Comparison of ENCODE assay signal across 10 cellular contexts in the genomic region with DNA sequence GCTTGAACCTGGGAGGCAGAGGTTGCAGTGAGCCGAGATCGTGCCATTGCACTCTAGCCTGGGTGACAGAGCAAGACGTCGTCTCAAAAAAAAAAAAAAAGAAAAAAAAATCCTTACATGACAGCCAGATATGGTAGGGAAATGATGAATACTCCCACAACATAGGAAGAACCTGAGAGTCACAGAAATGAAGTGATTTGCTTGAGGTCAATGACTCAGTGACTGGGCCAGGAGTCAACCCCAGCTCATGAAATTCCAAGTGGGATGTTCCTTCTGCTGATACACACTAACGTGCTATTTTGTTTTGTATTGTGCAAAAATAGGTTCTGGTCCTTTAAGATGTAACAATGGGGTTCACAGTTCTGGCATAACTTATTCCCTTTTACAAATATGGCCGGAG. TPM values are rescaled to one million over a fixed set of nuclear protein-coding genes. Genes with fewer than 3 reads are reported as not detected.
DNase-seq lines count a peak whose midpoint lies in the region; ATAC-seq, FAIRE-seq and TF ChIP-seq lines count a peak whose summit lies in the region.
"Had no signal": no experiment of that assay in that cellular context is flagged by ENCODE, and none has a peak within 500 bp of the region (broad histone marks: within the 10 kb centered on the region; RNA-seq: fewer than 3 reads in every experiment).

No MANE protein-coding gene starts in this region.

- no peak overlapping the region for H2BK120ac ChIP-seq in H9 (ENCODE audit: low read depth, low read length, poor library complexity, severe bottlenecking)

- no peak overlapping the region for H3K4me2 ChIP-seq in H9 (ENCODE audit: insufficient read depth, insufficient read length, low read length)

- peak overlapping the region; percentile 91 for H3K4me3 Mint-ChIP-seq in central memory CD8-positive, alpha-beta T cell
- no peak overlapping the region for H3K4me3 Mint-ChIP-seq in H9

- no peaks in the 10 kb centered on the region for H3K79me2 ChIP-seq in H9 (ENCODE audit: insufficient read depth, low read length)

- H4K5ac ChIP-seq in H9 (ENCODE audit: insufficient read length, low read depth, low read length) = no peak overlapping the region

- H3K9me3 ChIP-seq in WERI-Rb-1 (ENCODE audit: severe bottlenecking) = no peaks in the 10 kb centered on the region
- no peaks in the 10 kb centered on the region for H3K9me3 ChIP-seq in H9 (ENCODE audit: control insufficient read depth, low read depth, low read length)

- H3K27me3 Mint-ChIP-seq in central memory CD8-positive, alpha-beta T cell = no peaks in the 10 kb centered on the region
- peaks cover 5% of the 10 kb centered on the region; the same call in 1 of the 2 replicates for H3K27me3 Mint-ChIP-seq in H9 (ENCODE audit: low read depth)

- H3K4me3 ChIP-seq in WERI-Rb-1 (ENCODE audit: low read depth, low read length) = no peak overlapping the region
- H3K4me3 ChIP-seq: cardiac muscle cell had no signal

- H2AFZ ChIP-seq in H9 (ENCODE audit: low read length) = no peak overlapping the region

- no peak overlapping the region for H2BK15ac ChIP-seq in H9 (ENCODE audit: low read depth, low read length)

- H3T11ph ChIP-seq in H9 (ENCODE audit: low read length) = no peak overlapping the region

- H3K56ac ChIP-seq in H9 (ENCODE audit: insufficient read length, low read depth, low read length) = no peak overlapping the region

- H3K9me3 Mint-ChIP-seq in central memory CD8-positive, alpha-beta T cell = no peaks in the 10 kb centered on the region
- H3K9me3 Mint-ChIP-seq in H9 = no peaks in the 10 kb centered on the region

- H3K36me3 Mint-ChIP-seq in central memory CD8-positive, alpha-beta T cell (ENCODE audit: insufficient read depth) = peaks cover 61% of the 10 kb centered on the region
- H3K36me3 Mint-ChIP-seq in H9 (ENCODE audit: insufficient read depth in 1 of 3, low read depth in 3 of 3) = peaks cover 2 to 25% (median 11%) of the 10 kb centered on the region in 3 experiments; a peak in 6 of 7 replicates

- H3K27ac ChIP-seq in WERI-Rb-1 = no peak overlapping the region
- H3K27ac ChIP-seq in H9 (ENCODE audit: insufficient read length, low read depth, low read length) = no peak overlapping the region
- H3K27ac ChIP-seq: cardiac muscle cell had no signal

- TF ChIP-seq CTCF in omental fat pad (IDR thresholded peaks at IDR 0.05) (no peak), WERI-Rb-1 (IDR thresholded peaks at IDR 0.05; ENCODE audit: low read depth, low read length) (no peak), H9 (conservative IDR thresholded peaks at IDR 0.05) (no peak)

- H4K8ac ChIP-seq in H9 (replicated peaks; ENCODE audit: insufficient read length, low read depth, low read length) = no peak overlapping the region

- ATAC-seq in central memory CD8-positive, alpha-beta T cell (replicated peaks; ENCODE audit: extremely low read depth, poor library complexity, severe bottlenecking) = no peak
- peak; percentile 61 for ATAC-seq in omental fat pad (ENCODE audit: low FRiP score)
- no peak for ATAC-seq in HG03432 (IDR thresholded peaks at IDR 0.05; ENCODE audit: unreplicated experiment)

- H3K4me1 ChIP-seq in H9 (ENCODE audit: insufficient read depth, low read length) = no peaks in the 10 kb centered on the region

- H3K14ac ChIP-seq in H9 (ENCODE audit: insufficient read depth, low read length) = no peak overlapping the region

- FAIRE-seq in RCC 7860 (lab: Jason Lieb, UNC) = peak; percentile 93
- FAIRE-seq: islet of Langerhans had no signal

- H3K18ac ChIP-seq in H9 (ENCODE audit: insufficient read length, low read depth, low read length) = no peak overlapping the region

- WGBS in H9 (ENCODE audit: extremely low coverage, insufficient read length, low lambda C conversion rate) = no CpG with 5 or more reads among the region's 6 CpGs

- no peaks in the 10 kb centered on the region for H3K23me2 ChIP-seq in H9 (ENCODE audit: insufficient read length, low read depth, low read length, poor library complexity, severe bottlenecking)

- no peak overlapping the region for H2BK20ac ChIP-seq in H9 (ENCODE audit: low read depth, low read length, poor library complexity, severe bottlenecking)

- H2BK12ac ChIP-seq in H9 (ENCODE audit: insufficient read length, low read depth, low read length) = no peak overlapping the region

- no peaks in the 10 kb centered on the region; the same call in 1 of the 2 replicates for H3K36me3 ChIP-seq in WERI-Rb-1

- H4K20me1 ChIP-seq in H9 (ENCODE audit: control insufficient read depth, insufficient read depth, insufficient read length) = no peaks in the 10 kb centered on the region

- DNase-seq in EH (ENCODE audit: low read depth) = peak; percentile 92
- peak; percentile 95 for DNase-seq in RCC 7860 (ENCODE audit: low spot score)
- no peak for DNase-seq in central memory CD8-positive, alpha-beta T cell (ENCODE audit: low spot score in 2 of 2)
- no peak for DNase-seq in omental fat pad (ENCODE audit: low spot score)
- DNase-seq in WERI-Rb-1 = no peak
- no peak for DNase-seq in HUDEP-2 (lab: John Stamatoyannopoulos, UW; ENCODE audit: unreplicated experiment in 76 of 76)
- no peak for DNase-seq in H9

- H3K79me1 ChIP-seq in H9 (ENCODE audit: insufficient read depth, low read depth, low read length, poor library complexity, severe bottlenecking) = no peaks in the 10 kb centered on the region

- no peak overlapping the region for H3K9ac ChIP-seq in H9 (ENCODE audit: extremely low read depth, insufficient read length, low read length)

- peaks cover 71% of the 10 kb centered on the region for H3K4me1 Mint-ChIP-seq in central memory CD8-positive, alpha-beta T cell
- H3K4me1 Mint-ChIP-seq in H9 = peaks cover 11 to 15% of the 10 kb centered on the region in 2 experiments

- H3K27me3 ChIP-seq in WERI-Rb-1 (ENCODE audit: insufficient read depth, low read depth, severe bottlenecking) (no peaks in the 10 kb centered on the region), H9 (ENCODE audit: insufficient read depth, low read length) (no peaks in the 10 kb centered on the region)
- H3K27me3 ChIP-seq: cardiac muscle cell had no signal

- H3K23ac ChIP-seq in H9 (ENCODE audit: insufficient read length, low read depth, low read length) = no peak overlapping the region

- no peak overlapping the region for H4K91ac ChIP-seq in H9 (ENCODE audit: insufficient read length, low read depth, low read length)

- peak overlapping the region; percentile 99 for H3K27ac Mint-ChIP-seq in central memory CD8-positive, alpha-beta T cell (ENCODE audit: low read depth)
- H3K27ac Mint-ChIP-seq in H9 = no peak overlapping the region; a peak in 1 of 7 replicates

- no peak overlapping the region for H2AK5ac ChIP-seq in H9 (ENCODE audit: insufficient read length, low read length)

- H2BK5ac ChIP-seq in H9 (ENCODE audit: insufficient read length, low read length) = no peak overlapping the region

- H3K4ac ChIP-seq in H9 (ENCODE audit: low read depth, low read length) = no peak overlapping the region

RNA-seq across cellular contexts. Expression of a gene that starts 9.0 kb away (rescaled TPM):
- total RNA-seq in omental fat pad = 10 to 100 TPM in 2 of 4 donors, 1 to 10 TPM in 2; 4.8 to 11.4 (median 9.5) TPM
- total RNA-seq in H9 (2021) = 29.1 and 29.3 TPM in 2 replicates

RNA-seq across cellular contexts. Expression of a gene that starts 19.3 kb away (rescaled TPM):
- 10 to 100 TPM in 1 of 4 donors, 1 to 10 TPM in 3; 3.7 to 10.4 (median 6.6) TPM for total RNA-seq in omental fat pad
- 38.2 and 40.4 TPM in 2 replicates for total RNA-seq in H9 (2021)

Comparison
In these comparisons a context has a peak if more than half of its experiments do, and no peak if none do; other contexts are left out.
1. DNase-seq: peak in EH (single experiment) and RCC 7860 (single experiment); none in central memory CD8-positive, alpha-beta T cell (0 of 2), omental fat pad (single experiment), WERI-Rb-1 (single experiment), HUDEP-2 (0 of 76) and H9 (single experiment).